In the genomic region with DNA sequence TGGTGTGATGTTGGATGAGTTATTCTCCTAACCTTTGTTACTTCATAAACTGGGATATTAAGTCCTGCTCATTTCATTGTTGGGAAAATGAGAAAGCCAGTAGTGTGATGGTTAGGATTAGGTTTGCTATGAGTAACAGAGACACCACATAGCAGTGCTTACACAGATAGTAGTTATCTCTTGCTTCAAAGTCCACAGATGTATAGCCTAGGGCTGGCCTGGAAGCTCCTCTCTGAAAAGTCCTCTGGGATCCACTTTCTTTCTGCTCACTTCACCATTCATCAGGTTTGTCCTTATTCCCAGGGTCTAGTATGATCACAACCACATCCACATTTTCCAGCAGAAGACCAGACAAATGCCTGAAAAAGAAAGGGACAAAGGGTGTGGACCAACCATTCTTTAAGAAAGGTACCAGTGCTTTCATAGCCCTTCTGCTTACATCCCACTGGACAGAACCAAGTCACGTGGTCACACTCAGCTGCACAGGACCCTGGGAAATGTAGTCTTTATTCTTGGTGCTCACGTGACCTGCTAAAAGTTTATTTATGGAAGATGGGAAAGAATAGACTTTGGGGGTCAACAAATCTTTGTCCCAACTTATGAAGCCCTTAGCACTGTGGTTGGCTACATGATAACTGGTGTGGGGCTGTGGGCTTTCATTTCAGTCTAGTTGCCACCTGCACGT, we compare ENCODE assay signal across 11 cellular contexts.
DNase-seq lines count a peak whose midpoint lies in the region; ATAC-seq and TF ChIP-seq lines count a peak whose summit lies in the region.
"Had no signal": no experiment of that assay in that cellular context is flagged by ENCODE, and none has a peak within 500 bp of the region (broad histone marks: within the 10 kb centered on the region; RNA-seq: fewer than 3 reads in every experiment).

No MANE protein-coding gene starts in this region.

- H3K27me3 Mint-ChIP-seq in activated T-cell treated with anti-CD3 and anti-CD28 coated beads, Interleukin-2, amount 50 U/mL, for 4 hours (ENCODE audit: low read depth) = peaks cover 7% of the 10 kb centered on the region
- H3K27me3 Mint-ChIP-seq in CD4-positive, alpha-beta T cell = peaks cover 7% of the 10 kb centered on the region
- H3K27me3 Mint-ChIP-seq in activated CD4-positive, alpha-beta T cell treated with anti-CD3 and anti-CD28 coated beads, Interleukin-2, amount 10 ng/mL, durations not matched to agents 7 days and 5 days = peaks cover 6% of the 10 kb centered on the region

- no peaks in the 10 kb centered on the region for H3K4me1 Mint-ChIP-seq in activated T-cell treated with anti-CD3 and anti-CD28 coated beads, Interleukin-2, amount 50 U/mL, for 4 hours (ENCODE audit: low read depth)
- H3K4me1 Mint-ChIP-seq in CD4-positive, alpha-beta T cell (ENCODE audit: low read depth) = no peaks in the 10 kb centered on the region
- H3K4me1 Mint-ChIP-seq in activated CD4-positive, alpha-beta T cell treated with anti-CD3 and anti-CD28 coated beads, Interleukin-2, amount 10 ng/mL, durations not matched to agents 7 days and 5 days = no peaks in the 10 kb centered on the region

- H3K27ac Mint-ChIP-seq in CD4-positive, alpha-beta T cell = no peak overlapping the region
- no peak overlapping the region for H3K27ac Mint-ChIP-seq in activated CD4-positive, alpha-beta T cell treated with anti-CD3 and anti-CD28 coated beads, Interleukin-2, amount 10 ng/mL, durations not matched to agents 7 days and 5 days

- peak; percentile 15 for DNase-seq in GM12864 (ENCODE audit: low read depth)
- DNase-seq in NAMALWA (ENCODE audit: low spot score) = peak; percentile 63
- peak; percentile 36 for DNase-seq in germinal center (ENCODE audit: low spot score)
- DNase-seq in activated T-cell treated with anti-CD3 and anti-CD28 coated beads, Interleukin-2, amount 50 U/mL, for 4 hours = no peak
- no peak for DNase-seq in CD4-positive, alpha-beta T cell
- DNase-seq in activated CD4-positive, alpha-beta T cell treated with anti-CD3 and anti-CD28 coated beads, Interleukin-2, amount 10 ng/mL, durations not matched to agents 7 days and 5 days = no peak
- no peak for DNase-seq in right atrium auricular region (ENCODE audit: low spot score)
- DNase-seq: NCI-H1694 had no signal

- POLR2A ChIA-PET in CD4-positive, alpha-beta T cell (lab: Charles Lee) = no interaction called here
- POLR2A ChIA-PET in activated CD4-positive, alpha-beta T cell treated with anti-CD3 and anti-CD28 coated beads, Interleukin-2, amount 10 ng/mL, durations not matched to agents 7 days and 5 days (lab: Charles Lee) = no interaction called here

- no peak overlapping the region for H3K27ac ChIP-seq in CD4-positive, alpha-beta T cell (ENCODE audit: low read depth, low read length)
- H3K27ac ChIP-seq in right atrium auricular region = no peak overlapping the region
- H3K27ac ChIP-seq: coronary artery, prostate gland had no signal

- H3K36me3 ChIP-seq in right atrium auricular region = no peaks in the 10 kb centered on the region
- H3K36me3 ChIP-seq: prostate gland had no signal

- no peaks in the 10 kb centered on the region for H3K9me3 ChIP-seq in CD4-positive, alpha-beta T cell (ENCODE audit: control insufficient read depth, low read length)
- no peaks in the 10 kb centered on the region for H3K9me3 ChIP-seq in right atrium auricular region
- H3K9me3 ChIP-seq: prostate gland had no signal

- no peak overlapping the region for H3K4me3 Mint-ChIP-seq in activated T-cell treated with anti-CD3 and anti-CD28 coated beads, Interleukin-2, amount 50 U/mL, for 4 hours
- no peak overlapping the region for H3K4me3 Mint-ChIP-seq in CD4-positive, alpha-beta T cell
- no peak overlapping the region for H3K4me3 Mint-ChIP-seq in activated CD4-positive, alpha-beta T cell treated with anti-CD3 and anti-CD28 coated beads, Interleukin-2, amount 10 ng/mL, durations not matched to agents 7 days and 5 days

- H3K36me3 Mint-ChIP-seq in activated T-cell treated with anti-CD3 and anti-CD28 coated beads, Interleukin-2, amount 50 U/mL, for 4 hours (ENCODE audit: insufficient read depth) = no peaks in the 10 kb centered on the region
- H3K36me3 Mint-ChIP-seq in CD4-positive, alpha-beta T cell (ENCODE audit: low read depth) = no peaks in the 10 kb centered on the region
- no peaks in the 10 kb centered on the region for H3K36me3 Mint-ChIP-seq in activated CD4-positive, alpha-beta T cell treated with anti-CD3 and anti-CD28 coated beads, Interleukin-2, amount 10 ng/mL, durations not matched to agents 7 days and 5 days (ENCODE audit: low read depth)

- ATAC-seq in GM21786 (IDR thresholded peaks at IDR 0.05; ENCODE audit: unreplicated experiment) = peak; percentile 67
- no peak for ATAC-seq in activated T-cell treated with anti-CD3 and anti-CD28 coated beads, Interleukin-2, amount 50 U/mL, for 4 hours
- ATAC-seq in CD4-positive, alpha-beta T cell (ENCODE audit: poor library complexity) = no peak

- no peaks in the 10 kb centered on the region for H3K9me3 Mint-ChIP-seq in activated T-cell treated with anti-CD3 and anti-CD28 coated beads, Interleukin-2, amount 50 U/mL, for 4 hours
- H3K9me3 Mint-ChIP-seq in CD4-positive, alpha-beta T cell = no peaks in the 10 kb centered on the region
- H3K9me3 Mint-ChIP-seq in activated CD4-positive, alpha-beta T cell treated with anti-CD3 and anti-CD28 coated beads, Interleukin-2, amount 10 ng/mL, durations not matched to agents 7 days and 5 days = no peaks in the 10 kb centered on the region

- intact Hi-C loops in CD4-positive, alpha-beta T cell (cut with DNase I, micrococcal nuclease) = no loop called here

- no peaks in the 10 kb centered on the region for H3K27me3 ChIP-seq in CD4-positive, alpha-beta T cell (ENCODE audit: control insufficient read depth, insufficient read depth, low read length)
- no peaks in the 10 kb centered on the region for H3K27me3 ChIP-seq in right atrium auricular region

- no peaks in the 10 kb centered on the region for H3K4me1 ChIP-seq in right atrium auricular region
- H3K4me1 ChIP-seq: prostate gland had no signal

- CTCF ChIA-PET in CD4-positive, alpha-beta T cell (lab: Charles Lee) = no interaction called here
- CTCF ChIA-PET in activated CD4-positive, alpha-beta T cell treated with anti-CD3 and anti-CD28 coated beads, Interleukin-2, amount 10 ng/mL, durations not matched to agents 7 days and 5 days (lab: Charles Lee) = interaction anchor here (1.0 kb wide), 2 partner anchors 103 to 194 kb away, joined by 3 read pairs; no protein-coding TSS in a partner anchor

- no peak for TF ChIP-seq CTCF in GM12864 (IDR thresholded peaks at IDR 0.05; ENCODE audit: low read depth, low read length, missing control alignments)
- no peak for TF ChIP-seq CTCF in CD4-positive, alpha-beta T cell (IDR thresholded peaks at IDR 0.05)
- TF ChIP-seq CTCF in right atrium auricular region (IDR thresholded peaks at IDR 0.05) = no peak

- H3K4me3 ChIP-seq in GM12864 (ENCODE audit: low read depth, low read length) = no peak overlapping the region
- H3K4me3 ChIP-seq in right atrium auricular region = no peak overlapping the region
- H3K4me3 ChIP-seq: coronary artery, prostate gland had no signal

Comparison
In these comparisons a context has a peak if more than half of its experiments do, and no peak if none do; other contexts are left out.
1. DNase-seq: peak in GM12864 (single experiment), NAMALWA (single experiment) and germinal center (single experiment); none in activated T-cell treated with anti-CD3 and anti-CD28 coated beads, Interleukin-2, amount 50 U/mL, for 4 hours (single experiment), CD4-positive, alpha-beta T cell (0 of 10), activated CD4-positive, alpha-beta T cell treated with anti-CD3 and anti-CD28 coated beads, Interleukin-2, amount 10 ng/mL, durations not matched to agents 7 days and 5 days (single experiment) and right atrium auricular region (single experiment).